ENCODE assay signal across 20 cellular contexts in genomic region chr15:84909029-84909428, GRCh38. TPM values are rescaled to one million over a fixed set of nuclear protein-coding genes. Genes with fewer than 3 reads are reported as not detected.
DNase-seq lines count a peak whose midpoint lies in the region; ATAC-seq and TF ChIP-seq lines count a peak whose summit lies in the region.
"Had no signal": no experiment of that assay in that cellular context is flagged by ENCODE, and none has a peak within 500 bp of the region (broad histone marks: within the 10 kb centered on the region; RNA-seq: fewer than 3 reads in every experiment).

No MANE protein-coding gene starts in this region.

- H3K23ac ChIP-seq in mesendoderm (ENCODE audit: low read length) = no peak overlapping the region

- 100% methylated on average over 1 of the region's 3 CpGs for WGBS in mesendoderm (ENCODE audit: extremely low coverage, insufficient coverage, low lambda C conversion rate)

- no peak overlapping the region for H4K8ac ChIP-seq in mesendoderm (ENCODE audit: low read depth, low read length)

- no peak overlapping the region for H2AK5ac ChIP-seq in mesendoderm (ENCODE audit: low read length)

- H3K27me3 ChIP-seq in PC-9 (ENCODE audit: insufficient read depth, low read depth) (no peaks in the 10 kb centered on the region), mesendoderm (ENCODE audit: insufficient read depth, low read length, poor library complexity) (no peaks in the 10 kb centered on the region), HAP-1 (ENCODE audit: low read depth) (no peaks in the 10 kb centered on the region)
- H3K27me3 ChIP-seq: BLaER1 treated with 17β-estradiol and CSF1 and Interleukin-3, amounts not matched to agents 10 nM and 100 nM had no signal

- H3K79me1 ChIP-seq in mesendoderm (ENCODE audit: low read length) = no peaks in the 10 kb centered on the region

- no peak for ATAC-seq in esophagus mucosa
- ATAC-seq: CD8-positive, alpha-beta T cell; Right ventricle myocardium inferior had no signal

- no peak overlapping the region for H2BK5ac ChIP-seq in mesendoderm (ENCODE audit: low read length)

- H3K9ac ChIP-seq in mesendoderm (ENCODE audit: low read length) = no peak overlapping the region
- H3K9ac ChIP-seq: BLaER1 treated with 17β-estradiol and CSF1 and Interleukin-3, amounts not matched to agents 10 nM and 100 nM had no signal

- H3K56ac ChIP-seq in mesendoderm (ENCODE audit: low read length) = no peak overlapping the region

- H2AFZ ChIP-seq in PC-9 = no peak overlapping the region

- H3K4me3 ChIP-seq in PC-9 (no peak overlapping the region), mesendoderm (ENCODE audit: low read length) (no peak overlapping the region), HAP-1 (no peak overlapping the region)
- H3K4me3 ChIP-seq: BLaER1 treated with 17β-estradiol and CSF1 and Interleukin-3, amounts not matched to agents 10 nM and 100 nM; SK-N-MC had no signal

- H3K4me1 ChIP-seq in PC-9 (replicated peaks; ENCODE audit: insufficient read depth) (peaks cover 53% of the 10 kb centered on the region), mesendoderm (ENCODE audit: control insufficient read depth, low read depth, low read length) (no peaks in the 10 kb centered on the region), HAP-1 (no peaks in the 10 kb centered on the region)

- no peak overlapping the region for H3K4me3 Mint-ChIP-seq in Calu3 (ENCODE audit: low read depth, unreplicated experiment)
- H3K4me3 Mint-ChIP-seq: CD8-positive, alpha-beta T cell; H9 had no signal

- in situ Hi-C loops in HAP-1 (cut with MboI; ENCODE audit: low sequenced_read_pairs) = no loop called here

- peaks cover 39% of the 10 kb centered on the region for H3K4me1 Mint-ChIP-seq in Calu3 (ENCODE audit: low read depth, unreplicated experiment)

- no peak overlapping the region for H2BK120ac ChIP-seq in mesendoderm (ENCODE audit: low read depth, low read length)

- no TSS peak for BruUV-seq in Calu3 (replicated peaks; lab: Mats Ljungman, UMichigan)
- BruUV-seq in PC-9 (replicated peaks; lab: Mats Ljungman, UMichigan) = no TSS peak

- no peaks in the 10 kb centered on the region for H3K36me3 ChIP-seq in PC-9 (ENCODE audit: low read depth)
- H3K36me3 ChIP-seq in mesendoderm (ENCODE audit: control insufficient read depth, insufficient read depth, low read length) = no peaks in the 10 kb centered on the region
- H3K36me3 ChIP-seq in HAP-1 (replicated peaks) = no peaks in the 10 kb centered on the region; the same call in 1 of the 2 replicates
- H3K36me3 ChIP-seq: BLaER1 treated with 17β-estradiol and CSF1 and Interleukin-3, amounts not matched to agents 10 nM and 100 nM had no signal

- CTCF ChIA-PET in Calu3 (lab: Charles Lee) = no interaction called here
- CTCF ChIA-PET in PC-9 (lab: Charles Lee) = interaction anchor here (0.7 to 1.0 kb wide), 2 partner anchors 31 to 162 kb away, joined by 4 read pairs; no protein-coding TSS in a partner anchor

- no peak overlapping the region for H3K4ac ChIP-seq in mesendoderm (ENCODE audit: low read depth, low read length)

- TF ChIP-seq CTCF in Calu3 (IDR thresholded peaks at IDR 0.05; ENCODE audit: unreplicated experiment) (no peak), PC-9 (conservative IDR thresholded peaks at IDR 0.05) (no peak)

- H3K9me3 ChIP-seq in PC-9 (ENCODE audit: insufficient read depth, low read depth) (no peaks in the 10 kb centered on the region), HAP-1 (no peaks in the 10 kb centered on the region)
- H3K9me3 ChIP-seq: BLaER1 treated with 17β-estradiol and CSF1 and Interleukin-3, amounts not matched to agents 10 nM and 100 nM had no signal

- no peak overlapping the region for H2BK15ac ChIP-seq in mesendoderm (replicated peaks; ENCODE audit: low read depth)

- H3K27ac Mint-ChIP-seq in Calu3 (ENCODE audit: unreplicated experiment) = peak overlapping the region; percentile 38
- H3K27ac Mint-ChIP-seq: CD8-positive, alpha-beta T cell; H9 had no signal

- no peaks in the 10 kb centered on the region for H3K9me2 ChIP-seq in PC-9 (ENCODE audit: insufficient read depth)

- peaks cover 14% of the 10 kb centered on the region for H3K36me3 Mint-ChIP-seq in Calu3 (ENCODE audit: insufficient read depth, unreplicated experiment)
- H3K36me3 Mint-ChIP-seq: CD8-positive, alpha-beta T cell had no signal

- DNase-seq in Calu3 (no peak), PC-9 (no peak), islet precursor cell (peak; percentile 52), substantia nigra (lab: John Stamatoyannopoulos, UW) (no peak), mesendoderm (no peak), HAP-1 (ENCODE audit: low spot score in 2 of 2) (no peak)
- DNase-seq: CD8-positive, alpha-beta T cell; DND-41; H9; MM.1S; NCI-H1092 treated with DMSO at 0.1 percent for 48 hours; NCI-H2029 treated with DMSO at 0.1 percent for 48 hours; NCI-H2171 treated with DMSO at 0.1 percent for 48 hours; NCI-H446 had no signal

- no peaks in the 10 kb centered on the region for H3K27me3 Mint-ChIP-seq in Calu3 (ENCODE audit: unreplicated experiment)

- peaks cover 44% of the 10 kb centered on the region for H3F3A ChIP-seq in PC-9 (ENCODE audit: insufficient read depth, low read depth)

- H3K9me3 Mint-ChIP-seq in Calu3 (ENCODE audit: low read depth, unreplicated experiment) = peaks cover 3% of the 10 kb centered on the region
- H3K9me3 Mint-ChIP-seq: CD8-positive, alpha-beta T cell; H9 had no signal

- H3K79me2 ChIP-seq in PC-9 (ENCODE audit: low read depth) = no peaks in the 10 kb centered on the region
- H3K79me2 ChIP-seq in mesendoderm (ENCODE audit: control insufficient read depth, insufficient read depth, low read length) = no peaks in the 10 kb centered on the region

- intact Hi-C loops in Calu3 (cut with micrococcal nuclease; ENCODE audit: unreplicated experiment) (no loop called here), PC-9 (cut with micrococcal nuclease; ENCODE audit: unreplicated experiment) (no loop called here)

- POLR2A ChIA-PET in PC-9 (lab: Charles Lee; ENCODE audit: unreplicated experiment) = no interaction called here

- no peak overlapping the region for H3K18ac ChIP-seq in mesendoderm (ENCODE audit: low read length)

- no peaks in the 10 kb centered on the region for H4K20me1 ChIP-seq in PC-9 (ENCODE audit: insufficient read depth)
- H4K20me1 ChIP-seq: BLaER1 treated with 17β-estradiol and CSF1 and Interleukin-3, amounts not matched to agents 10 nM and 100 nM had no signal

- peak overlapping the region; percentile 99; the same call in 1 of the 2 replicates for H3K27ac ChIP-seq in PC-9
- peak overlapping the region; percentile 38 for H3K27ac ChIP-seq in substantia nigra (ENCODE audit: low read depth, low read length, poor library complexity, severe bottlenecking)
- H3K27ac ChIP-seq in mesendoderm (ENCODE audit: low read depth, low read length) = no peak overlapping the region
- H3K27ac ChIP-seq: BLaER1 treated with 17β-estradiol and CSF1 and Interleukin-3, amounts not matched to agents 10 nM and 100 nM; SK-N-MC had no signal

- no peak overlapping the region for H3K4me2 ChIP-seq in PC-9
- no peak overlapping the region for H3K4me2 ChIP-seq in mesendoderm (ENCODE audit: low read length)
- H3K4me2 ChIP-seq: BLaER1 treated with 17β-estradiol and CSF1 and Interleukin-3, amounts not matched to agents 10 nM and 100 nM had no signal

- H4K5ac ChIP-seq in mesendoderm (ENCODE audit: low read length) = no peak overlapping the region

RNA-seq across cellular contexts. Expression of gene SLC28A1, which starts 24.6 kb away (rescaled TPM):
- total RNA-seq in Calu3 (2022) = 0.17 and 0.37 TPM in 2 replicates
- 0.70 and 1.2 TPM in 2 replicates for total RNA-seq in PC-9 (2021)
- total RNA-seq in esophagus mucosa = not detected
- polyA plus RNA-seq in mesendoderm (2013, experiment 1 of 2) = not detected
- not detected for polyA plus RNA-seq in mesendoderm (2013, experiment 2 of 2)
- total RNA-seq: CD8-positive, alpha-beta T cell; G401; LHCN-M2 had no signal
